Comparison of ENCODE assay signal across 12 cellular contexts in genomic region chr20:38270869-38271608, GRCh38. TPM values are rescaled to one million over a fixed set of nuclear protein-coding genes. Genes with fewer than 3 reads are reported as not detected.
A peak's percentile ranks its signal among the peaks of the same experiment; 100 is the strongest.
DNase-seq lines count a peak whose midpoint lies in the region; ATAC-seq and TF ChIP-seq lines count a peak whose summit lies in the region.
"Had no signal": no experiment of that assay in that cellular context is flagged by ENCODE, and none has a peak within 500 bp of the region (broad histone marks: within the 10 kb centered on the region; RNA-seq: fewer than 3 reads in every experiment).

No MANE protein-coding gene starts in this region.

- H3K27me3 ChIP-seq in hepatocyte (no peaks in the 10 kb centered on the region), upper lobe of left lung (no peaks in the 10 kb centered on the region), suprapubic skin (no peaks in the 10 kb centered on the region)

- 82% methylated on average over 10 of the region's 10 CpGs for WGBS in hepatocyte (ENCODE audit: low lambda C conversion rate, missing lambda C conversion rate)
- WGBS in upper lobe of left lung, 2 donors = 70% methylated on average over 10 of the region's 10 CpGs
- WGBS in suprapubic skin = 54% methylated on average over 10 of the region's 10 CpGs

- H3K4me3 ChIP-seq in hepatocyte (no peak overlapping the region), upper lobe of left lung (no peak overlapping the region), suprapubic skin (no peak overlapping the region)

- H3K4me2 ChIP-seq in hepatocyte = no peak overlapping the region

- H4K20me1 ChIP-seq in hepatocyte (ENCODE audit: insufficient read depth, poor library complexity, severe bottlenecking) = no peaks in the 10 kb centered on the region

- TF ChIP-seq CTCF in hepatocyte (IDR thresholded peaks at IDR 0.05; ENCODE audit: poor library complexity) (no peak), upper lobe of left lung (IDR thresholded peaks at IDR 0.05) (no peak), suprapubic skin (IDR thresholded peaks at IDR 0.05) (no peak)

- TF ChIP-seq EP300 in upper lobe of left lung (IDR thresholded peaks at IDR 0.05) = no peak
- TF ChIP-seq EP300 in suprapubic skin (IDR thresholded peaks at IDR 0.05) = no peak

- H3K36me3 ChIP-seq in hepatocyte (replicated peaks; ENCODE audit: insufficient read depth, low read depth) (no peaks in the 10 kb centered on the region), upper lobe of left lung (no peaks in the 10 kb centered on the region), suprapubic skin (no peaks in the 10 kb centered on the region)

- H3K79me2 ChIP-seq in hepatocyte = no peaks in the 10 kb centered on the region
- H3K79me2 ChIP-seq: parathyroid adenoma had no signal

- H3K9me3 ChIP-seq in hepatocyte (ENCODE audit: low read depth) (no peaks in the 10 kb centered on the region), upper lobe of left lung (no peaks in the 10 kb centered on the region), suprapubic skin (no peaks in the 10 kb centered on the region)

- H3K27ac ChIP-seq in hepatocyte (no peak overlapping the region), upper lobe of left lung (no peak overlapping the region), suprapubic skin (no peak overlapping the region)
- H3K27ac ChIP-seq: parathyroid adenoma had no signal

- H3K4me1 ChIP-seq in hepatocyte (ENCODE audit: insufficient read depth) (no peaks in the 10 kb centered on the region), upper lobe of left lung (peaks cover 0 to 8% (median 0%) of the 10 kb centered on the region in 4 donors), suprapubic skin (peaks cover 9% of the 10 kb centered on the region)
- H3K4me1 ChIP-seq: parathyroid adenoma had no signal

- no peaks in the 10 kb centered on the region for H3K9me2 ChIP-seq in hepatocyte (replicated peaks; ENCODE audit: insufficient read depth)

- ATAC-seq in upper lobe of left lung (ENCODE audit: low FRiP score in 2 of 2) (peak; percentile 47 to 91), GM19463 (IDR thresholded peaks at IDR 0.05; ENCODE audit: unreplicated experiment) (no peak)

- DNase-seq in HT1080 (ENCODE audit: low read depth) (peak; percentile 92), brain pericyte (ENCODE audit: low read depth, low spot score) (peak; percentile 92), hepatocyte (ENCODE audit: low spot score) (peak; percentile 58), upper lobe of left lung (no peak), foreskin melanocyte (no peak), suprapubic skin (ENCODE audit: low spot score in 2 of 2) (no peak)
- no peak for DNase-seq in activated CD4-positive, alpha-beta T cell treated with anti-CD3 and anti-CD28 coated beads for 1 hour
- DNase-seq: activated CD4-positive, alpha-beta T cell treated with anti-CD3 and anti-CD28 coated beads for 48 hours; effector CD8-positive, alpha-beta T cell; NCI-H2107 had no signal

- TF ChIP-seq POLR2A in upper lobe of left lung (IDR thresholded peaks at IDR 0.05) (no peak), suprapubic skin (IDR thresholded peaks at IDR 0.05) (no peak)

- no peak overlapping the region for H2AFZ ChIP-seq in hepatocyte
- H2AFZ ChIP-seq: parathyroid adenoma had no signal

RNA-seq across cellular contexts. Expression of gene KIAA1755, which starts 10.5 kb away (rescaled TPM):
- total RNA-seq in HT1080 (2014; rRNA removed; shearing (Covaris generic)) = 0.14 TPM in 1 of 2 replicates, not detected in the other
- 0.32 and 0.53 TPM in 2 replicates for polyA plus RNA-seq in HT1080 (2015; cell fraction: cytosol; rRNA removed)
- 0.65 and 0.98 TPM in 2 replicates for polyA plus RNA-seq in HT1080 (2015; cell fraction: nucleus; rRNA removed)
- total RNA-seq in hepatocyte (2.0 and 3.4 TPM in 2 replicates), upper lobe of left lung (1 to 10 TPM in 3 of 6 donors, under 1 TPM in 3; 0.15 to 3.1 (median 1.4) TPM), suprapubic skin (1 to 10 TPM in 3 of 4 donors, not detected in 1; 1.2 to 3.3 (median 2.0) TPM)
- 1.3 and 1.6 TPM in 2 replicates for polyA plus RNA-seq in hepatocyte

RNA-seq across cellular contexts. Expression of gene BPI, which starts 32.9 kb away (rescaled TPM):
- total RNA-seq in HT1080 (2014; rRNA removed; shearing (Covaris generic)) = not detected in 2 replicates
- 0.30 and 0.35 TPM in 2 replicates for polyA plus RNA-seq in HT1080 (2015; cell fraction: cytosol; rRNA removed)
- 0.39 and 0.57 TPM in 2 replicates for polyA plus RNA-seq in HT1080 (2015; cell fraction: nucleus; rRNA removed)
- total RNA-seq in hepatocyte = 0.63 TPM in 1 of 2 replicates, not detected in the other
- 0.66 TPM in 1 of 2 replicates, not detected in the other for polyA plus RNA-seq in hepatocyte
- 1 to 10 TPM in 1 of 6 donors, under 1 TPM in 4, not detected in 1; 0.14 to 6.3 (median 0.67) TPM for total RNA-seq in upper lobe of left lung
- total RNA-seq in suprapubic skin = not detected

Comparison
In these comparisons a context has a peak if more than half of its experiments do, and no peak if none do; other contexts are left out.
1. DNase-seq: peak in HT1080 (single experiment), brain pericyte (single experiment) and hepatocyte (single experiment); none in upper lobe of left lung (0 of 2), foreskin melanocyte (single experiment), activated CD4-positive, alpha-beta T cell treated with anti-CD3 and anti-CD28 coated beads for 1 hour (single experiment) and suprapubic skin (0 of 2).